9 cellular contexts compared by ENCODE assay signal in genomic region chr11:33835143-33835878, GRCh38. TPM values are rescaled to one million over a fixed set of nuclear protein-coding genes. Genes with fewer than 3 reads are reported as not detected.
DNase-seq lines count a peak whose midpoint lies in the region; ATAC-seq and TF ChIP-seq lines count a peak whose summit lies in the region.
"Had no signal": no experiment of that assay in that cellular context is flagged by ENCODE, and none has a peak within 500 bp of the region (broad histone marks: within the 10 kb centered on the region; RNA-seq: fewer than 3 reads in every experiment).

No MANE protein-coding gene starts in this region.

- H3K4me3 ChIP-seq in HEK293 (ENCODE audit: low read depth, low read length), result no peak overlapping the region
- H3K4me3 ChIP-seq: GM23338 had no signal

- DNase-seq in AG08395 (ENCODE audit: low spot score), result peak; percentile 86
- peak; percentile 17 for DNase-seq in RPMI8226
- DNase-seq in glomerular visceral epithelial cell (ENCODE audit: extremely low spot score), result peak; percentile 37
- DNase-seq in left colon, result no peak
- DNase-seq in immature natural killer cell, result no peak

- TF ChIP-seq CTCF in HEK293 (tag by site-specific recombination; IDR thresholded peaks at IDR 0.05), result no peak

- POLR2A ChIA-PET in HEK293 (lab: Yijun Ruan, JAX), result no interaction called here

- no peaks in the 10 kb centered on the region for H3K4me1 ChIP-seq in HEK293 (ENCODE audit: control insufficient read depth, insufficient read depth, low read length)

- H3K4me1 Mint-ChIP-seq in immature natural killer cell, result no peaks in the 10 kb centered on the region

- no peaks in the 10 kb centered on the region for H3K36me3 Mint-ChIP-seq in immature natural killer cell

- no peak overlapping the region for H3K4me3 Mint-ChIP-seq in immature natural killer cell
- H3K4me3 Mint-ChIP-seq: GM23338 had no signal

- CTCF ChIA-PET in HEK293 (lab: Yijun Ruan, JAX), result interaction anchor here (0.6 to 12.3 kb wide), 28 partner anchors 10 to 1198 kb away, joined by 3 to 269 read pairs (median 3); no protein-coding TSS in a partner anchor

- H3K9me3 Mint-ChIP-seq in immature natural killer cell, result no peaks in the 10 kb centered on the region
- H3K9me3 Mint-ChIP-seq: GM23338 had no signal

- no peak overlapping the region for H3K27ac ChIP-seq in HEK293 (ENCODE audit: extremely low read depth, low read depth, low read length)

- intact Hi-C loops in left colon (cut with DNase I, micrococcal nuclease), result no loop called here

- no peak overlapping the region for H3K27ac Mint-ChIP-seq in immature natural killer cell
- H3K27ac Mint-ChIP-seq: GM23338 had no signal

- ATAC-seq in GM19452 (IDR thresholded peaks at IDR 0.05; ENCODE audit: unreplicated experiment), result no peak
- ATAC-seq in GM21529 (IDR thresholded peaks at IDR 0.05; ENCODE audit: unreplicated experiment), result no peak
- ATAC-seq in left colon, result no peak
- ATAC-seq: GM23338 had no signal

- peaks cover 10 to 19% (median 12%) of the 10 kb centered on the region in 3 donors for H3K27me3 Mint-ChIP-seq in immature natural killer cell (ENCODE audit: low read depth in 3 of 3)

- H3K36me3 ChIP-seq in HEK293 (ENCODE audit: control insufficient read depth in 2 of 2, insufficient read depth in 1 of 2, low read length in 2 of 2), result no peaks in the 10 kb centered on the region

- no peaks in the 10 kb centered on the region for H3K9me3 ChIP-seq in HEK293 (ENCODE audit: control insufficient read depth, insufficient read depth, low read depth, low read length)

TF ChIP-seq in HEK293, 187 proteins besides CTCF, POLR2A, EP300 and RAD21:
- TF ChIP-seq OSR2 (tag by site-specific recombination; IDR thresholded peaks at IDR 0.05) (peak; percentile 38; the same call in 1 of the 2 replicates), ZNF274 (IDR thresholded peaks at IDR 0.05; ENCODE audit: low read length) (no peak), ZNF274 (tag by site-specific recombination; IDR thresholded peaks at IDR 0.05; ENCODE audit: borderline replicate concordance) (no peak), ZNF654 (tag by site-specific recombination; IDR thresholded peaks at IDR 0.05; ENCODE audit: low read depth) (peak; percentile 65), PRDM1 (tag by site-specific recombination; IDR thresholded peaks at IDR 0.05) (0 out of 2 replicates have a peak, but pooled peaks have one; percentile 13)

RNA-seq across cellular contexts. Expression of gene LMO2, which starts 56.6 kb away (rescaled TPM):
- 1 to 10 TPM; 5.8 to 9.0 TPM for total RNA-seq in left colon
- polyA plus RNA-seq in immature natural killer cell, result 1 to 10 TPM in 2 of 3 donors, under 1 TPM in 1; 0.31 to 2.8 (median 1.9) TPM

Comparison
In these comparisons a context has a peak if more than half of its experiments do, and no peak if none do; other contexts are left out.
1. DNase-seq: peak in AG08395 (single experiment), RPMI8226 (single experiment) and glomerular visceral epithelial cell (single experiment); none in left colon (0 of 2) and immature natural killer cell (0 of 3).